Comparison of ENCODE assay signal across 21 cellular contexts in the genomic region with DNA sequence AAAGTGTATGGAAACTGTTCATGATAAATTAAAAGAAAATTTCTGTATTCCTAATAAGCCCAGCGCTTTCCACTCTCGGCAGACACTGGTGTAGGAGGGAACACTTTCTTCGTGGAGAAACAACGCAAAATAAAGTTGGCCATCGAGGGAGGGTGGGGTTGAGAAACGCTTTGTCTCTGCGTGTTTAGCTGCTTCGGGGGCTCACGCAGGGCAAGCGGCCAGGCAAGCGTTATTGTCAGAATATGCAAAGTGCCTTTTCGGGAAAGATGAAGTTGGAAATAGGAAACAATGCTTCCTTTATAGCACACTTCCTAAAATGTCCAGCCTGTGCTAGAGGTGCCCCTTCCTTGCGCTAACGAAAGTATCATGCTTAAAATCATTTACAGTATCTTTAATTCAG. TPM values are rescaled to one million over a fixed set of nuclear protein-coding genes. Genes with fewer than 3 reads are reported as not detected.
DNase-seq lines count a peak whose midpoint lies in the region; ATAC-seq, FAIRE-seq and TF ChIP-seq lines count a peak whose summit lies in the region.
"Had no signal": no experiment of that assay in that cellular context is flagged by ENCODE, and none has a peak within 500 bp of the region (broad histone marks: within the 10 kb centered on the region; RNA-seq: fewer than 3 reads in every experiment).

No MANE protein-coding gene starts in this region.

- H3F3A ChIP-seq in neural progenitor cell (ENCODE audit: low read depth), result peaks cover 54% of the 10 kb centered on the region

- H3K36me3 Mint-ChIP-seq in activated naive CD4-positive, alpha-beta T cell treated with anti-CD3 and anti-CD28 coated beads, Interleukin-2, amount 10 ng/mL, durations not matched to agents 7 days and 5 days, result peaks cover 6% of the 10 kb centered on the region
- no peaks in the 10 kb centered on the region for H3K36me3 Mint-ChIP-seq in neural progenitor cell

- TF ChIP-seq POLR2A in H1 (IDR thresholded peaks at IDR 0.05; ENCODE audit: control extremely low read depth in 1 of 2, low read depth in 2 of 2, low read length in 2 of 2) (no peak), vagina (IDR thresholded peaks at IDR 0.05) (no peak), uterus (IDR thresholded peaks at IDR 0.05) (no peak)

- no peak overlapping the region for H2BK120ac ChIP-seq in H1 (replicated peaks; ENCODE audit: low read depth, low read length)

- H3K27me3 ChIP-seq in H1 (replicated peaks in 1 of 4; ENCODE audit: control insufficient read depth in 3 of 4, extremely low read depth in 1 of 4, insufficient read depth in 3 of 4, low read length in 3 of 4) (peaks cover 88 to 98% (median 94%) of the 10 kb centered on the region in 4 experiments), neural progenitor cell (peaks cover 98% of the 10 kb centered on the region), vagina (peaks cover 23% of the 10 kb centered on the region), uterus (peaks cover 48 to 79% of the 10 kb centered on the region in 2 donors)

- H4K5ac ChIP-seq in H1 (ENCODE audit: insufficient read length, low read depth, low read length), result no peak overlapping the region

- H4K20me1 ChIP-seq in H1 (replicated peaks in 1 of 2; ENCODE audit: control insufficient read depth in 1 of 2, insufficient read depth in 2 of 2, low read length in 2 of 2) (peaks cover 20 to 27% of the 10 kb centered on the region in 2 experiments), neural progenitor cell (ENCODE audit: low read depth) (peaks cover 88% of the 10 kb centered on the region)

- TF ChIP-seq RAD21 in H1 (IDR thresholded peaks at IDR 0.05 in 1 of 2, conservative IDR thresholded peaks at IDR 0.05 in 1 of 2; ENCODE audit: low read depth in 2 of 2, low read length in 2 of 2), result no peak

- intact Hi-C loops in vagina (cut with DNase I), result loop anchor here (10.0 kb wide), 1 partner anchor 271 kb away; no protein-coding TSS in a partner anchor
- intact Hi-C loops in uterus (cut with DNase I; ENCODE audit: low total_unique reads), result no loop called here

- DNase-seq in activated naive CD4-positive, alpha-beta T cell treated with anti-CD3 and anti-CD28 coated beads, Interleukin-2, amount 10 ng/mL, durations not matched to agents 7 days and 5 days, result no peak
- DNase-seq in activated naive CD4-positive, alpha-beta T cell (lab: John Stamatoyannopoulos, UW), result no peak
- no peak for DNase-seq in H1 (ENCODE audit: low read depth in 1 of 2, low spot score in 2 of 2)
- peak; percentile 20 for DNase-seq in neural progenitor cell (ENCODE audit: low spot score)
- DNase-seq in vagina (ENCODE audit: extremely low spot score in 2 of 2), result peak; percentile 11 to 25
- no peak for DNase-seq in uterus
- DNase-seq in SHP77 treated with DMSO at 0.1 percent for 48 hours (lab: John Stamatoyannopoulos, UW), result no peak
- DNase-seq: activated effector memory CD4-positive, alpha-beta T cell treated with anti-CD3 and anti-CD28 coated beads, Interleukin-2, amount 50 U/mL, for 16 hours; aorta; cerebellar nuclear complex; DMS79 treated with DMSO at 0.1 percent for 48 hours; NCI-H774; pancreas; Right ventricle myocardium superior; stimulated activated CD4-positive, alpha-beta T cell treated with anti-CD3 and anti-CD28 coated beads, Interleukin-2, amount 100 ng/mL, for 48 hours had no signal

- no peak overlapping the region for H2BK20ac ChIP-seq in H1 (ENCODE audit: low read length)

- CTCF ChIA-PET in activated naive CD4-positive, alpha-beta T cell treated with anti-CD3 and anti-CD28 coated beads, Interleukin-2, amount 10 ng/mL, durations not matched to agents 7 days and 5 days (lab: Charles Lee), result interaction anchor here (0.9 kb wide), 1 partner anchor 10 kb away, joined by 3 read pairs; no protein-coding TSS in a partner anchor
- CTCF ChIA-PET in H1 (lab: Charles Lee; ENCODE audit: partially characterized antibody), result interaction anchor here (0.6 to 0.9 kb wide), 2 partner anchors 11 to 99 kb away, joined by 3 read pairs; no protein-coding TSS in a partner anchor

- no peak overlapping the region for H3K56ac ChIP-seq in H1 (replicated peaks; ENCODE audit: insufficient read length, low read depth, low read length)

- H2BK5ac ChIP-seq in H1 (ENCODE audit: low read depth, low read length), result no peak overlapping the region

- FAIRE-seq in H1 (lab: Jason Lieb, UNC), result no peak
- FAIRE-seq: pancreas had no signal

- H3K4me3 Mint-ChIP-seq in activated naive CD4-positive, alpha-beta T cell treated with anti-CD3 and anti-CD28 coated beads, Interleukin-2, amount 10 ng/mL, durations not matched to agents 7 days and 5 days, result no peak overlapping the region
- peak overlapping the region; percentile 74 for H3K4me3 Mint-ChIP-seq in neural progenitor cell

- H3K79me2 ChIP-seq in H1 (ENCODE audit: control insufficient read depth in 1 of 2, insufficient read depth in 2 of 2, low read length in 2 of 2) (no peaks in the 10 kb centered on the region), neural progenitor cell (ENCODE audit: low read depth) (no peaks in the 10 kb centered on the region)

- no peak overlapping the region for H3K18ac ChIP-seq in H1 (ENCODE audit: extremely low read depth, low read length)

- H3K14ac ChIP-seq in H1 (ENCODE audit: insufficient read length), result no peak overlapping the region

- no peak overlapping the region for H3K9ac ChIP-seq in H1 (replicated peaks in 1 of 4; ENCODE audit: extremely low read depth in 1 of 4, low read depth in 3 of 4, low read length in 3 of 4)
- no peak overlapping the region for H3K9ac ChIP-seq in neural progenitor cell

- H3K27me3 Mint-ChIP-seq in activated naive CD4-positive, alpha-beta T cell treated with anti-CD3 and anti-CD28 coated beads, Interleukin-2, amount 10 ng/mL, durations not matched to agents 7 days and 5 days, result peaks cover 98% of the 10 kb centered on the region
- peaks cover 70% of the 10 kb centered on the region for H3K27me3 Mint-ChIP-seq in neural progenitor cell (ENCODE audit: insufficient read depth, low read depth)

- peaks cover 8 to 35% (median 24%) of the 10 kb centered on the region in 4 experiments for H3K4me1 ChIP-seq in H1 (replicated peaks in 1 of 4; ENCODE audit: control insufficient read depth in 3 of 4, insufficient read depth in 4 of 4, low read length in 3 of 4)
- H3K4me1 ChIP-seq in neural progenitor cell, result peaks cover 41% of the 10 kb centered on the region
- H3K4me1 ChIP-seq in vagina, result peaks cover 40% of the 10 kb centered on the region
- peaks cover 0 to 13% of the 10 kb centered on the region in 2 donors for H3K4me1 ChIP-seq in uterus
- H3K4me1 ChIP-seq: pancreas had no signal

- no peak for TF ChIP-seq EP300 in H1 (IDR thresholded peaks at IDR 0.05; ENCODE audit: borderline replicate concordance in 1 of 2, low read depth in 2 of 2, low read length in 2 of 2)

- peak overlapping the region; percentile 26; the same call in 1 of the 2 replicates for H2AK5ac ChIP-seq in H1 (ENCODE audit: low read depth, low read length)

- H3K36me3 ChIP-seq in H1 (ENCODE audit: control insufficient read depth in 2 of 4, insufficient read depth in 4 of 4, low read length in 3 of 4) (peaks cover 0 to 10% (median 0%) of the 10 kb centered on the region in 4 experiments; a peak in 1 of 8 replicates), neural progenitor cell (no peaks in the 10 kb centered on the region), vagina (no peaks in the 10 kb centered on the region), uterus (no peaks in the 10 kb centered on the region)
- H3K36me3 ChIP-seq: esophagus muscularis mucosa, pancreas had no signal

- H3K9me3 ChIP-seq in H1 (ENCODE audit: insufficient read depth in 2 of 2, low read depth in 1 of 2, low read length in 1 of 2) (no peaks in the 10 kb centered on the region), neural progenitor cell (ENCODE audit: low read depth) (no peaks in the 10 kb centered on the region), vagina (no peaks in the 10 kb centered on the region), uterus (no peaks in the 10 kb centered on the region)
- H3K9me3 ChIP-seq: esophagus muscularis mucosa, pancreas had no signal

- 0 out of 2 replicates have a peak overlapping the region, but pooled peaks have one; percentile 25 for H2BK15ac ChIP-seq in H1 (ENCODE audit: low read length)

- 5% methylated on average over 14 of the region's 14 CpGs; no CpG with 5 or more reads in 1 of the 2 experiments for WGBS in H1 (ENCODE audit: extremely low coverage in 1 of 2, insufficient coverage in 1 of 2, insufficient read length in 1 of 2, insufficient replicate concordance in 2 of 2, low coverage in 1 of 2, low lambda C conversion rate in 2 of 2, missing lambda C conversion rate in 1 of 2), 2 experiments

- POLR2A ChIA-PET in H1 (lab: Charles Lee; ENCODE audit: partially characterized antibody), result interaction anchor here (0.6 to 0.9 kb wide), 2 partner anchors 26 to 145 kb away, joined by 3 to 4 read pairs; a partner anchor contains a TSS

- H3K79me1 ChIP-seq in H1 (ENCODE audit: low read depth, low read length), result no peaks in the 10 kb centered on the region

- H4K91ac ChIP-seq in H1 (replicated peaks; ENCODE audit: insufficient read length, low read length), result no peak overlapping the region

- peaks cover 30% of the 10 kb centered on the region; the same call in 1 of the 2 replicates for H3K23me2 ChIP-seq in H1 (ENCODE audit: low read depth, low read length)

- peak overlapping the region; percentile 70 for H3K27ac Mint-ChIP-seq in activated naive CD4-positive, alpha-beta T cell treated with anti-CD3 and anti-CD28 coated beads, Interleukin-2, amount 10 ng/mL, durations not matched to agents 7 days and 5 days
- H3K27ac Mint-ChIP-seq in neural progenitor cell, result no peak overlapping the region

- 0 out of 2 replicates have a peak overlapping the region, but pooled peaks have one; percentile 55 for H2BK12ac ChIP-seq in H1 (ENCODE audit: low read depth, low read length)

- H3K27ac ChIP-seq in H1 (ENCODE audit: low read depth, low read length) (no peak overlapping the region), neural progenitor cell (no peak overlapping the region), vagina (no peak overlapping the region), uterus (no peak overlapping the region)
- H3K27ac ChIP-seq: pancreas had no signal

- no peaks in the 10 kb centered on the region for H3K9me3 Mint-ChIP-seq in activated naive CD4-positive, alpha-beta T cell treated with anti-CD3 and anti-CD28 coated beads, Interleukin-2, amount 10 ng/mL, durations not matched to agents 7 days and 5 days
- no peaks in the 10 kb centered on the region for H3K9me3 Mint-ChIP-seq in neural progenitor cell

- no peak overlapping the region for H3K4ac ChIP-seq in H1 (replicated peaks; ENCODE audit: insufficient read length, low read depth, low read length)

- TF ChIP-seq CTCF in H1 (IDR thresholded peaks at IDR 0.05; ENCODE audit: control extremely low read depth in 1 of 3, insufficient read depth in 1 of 3, low read depth in 1 of 3, low read length in 3 of 3) (no peak), neural progenitor cell (IDR thresholded peaks at IDR 0.05) (no peak), vagina (IDR thresholded peaks at IDR 0.05) (no peak), uterus (IDR thresholded peaks at IDR 0.05) (no peak)

- H3K4me3 ChIP-seq in H1 (ENCODE audit: extremely low read depth in 1 of 4, insufficient read depth in 2 of 4, low read depth in 3 of 4, low read length in 4 of 4) (no peak overlapping the region), neural progenitor cell (no peak overlapping the region), vagina (no peak overlapping the region), uterus (no peak overlapping the region)
- H3K4me3 ChIP-seq: pancreas had no signal

- H3K4me2 ChIP-seq in H1 (ENCODE audit: insufficient read depth in 1 of 2, low read depth in 2 of 2, low read length in 2 of 2), result peak overlapping the region in 1 of 2 experiments; percentile 80; a peak in 1 of 4 replicates
- no peak overlapping the region for H3K4me2 ChIP-seq in neural progenitor cell

- H4K8ac ChIP-seq in H1 (ENCODE audit: extremely low read depth, insufficient read depth, low read length), result no peak overlapping the region

- H3K4me1 Mint-ChIP-seq in activated naive CD4-positive, alpha-beta T cell treated with anti-CD3 and anti-CD28 coated beads, Interleukin-2, amount 10 ng/mL, durations not matched to agents 7 days and 5 days, result peaks cover 19% of the 10 kb centered on the region
- H3K4me1 Mint-ChIP-seq in neural progenitor cell, result peaks cover 37% of the 10 kb centered on the region

- ATAC-seq in GM19324 (IDR thresholded peaks at IDR 0.05; ENCODE audit: low FRiP score, unreplicated experiment), result no peak
- ATAC-seq: pancreas had no signal

- H2AFZ ChIP-seq in H1 (ENCODE audit: low read length), result no peak overlapping the region
- no peak overlapping the region for H2AFZ ChIP-seq in neural progenitor cell (replicated peaks)

- no peak overlapping the region for H3K23ac ChIP-seq in H1 (ENCODE audit: insufficient read length)

RNA-seq across cellular contexts. Expression of a gene that starts 1.9 kb away (rescaled TPM):
- total RNA-seq in H1 (2021; fragmentation: NEBNext Ultra II Directional; extraction: Animal tissue kit (Norgen Biotek cat#: 25700)), result 0.26 and 0.38 TPM in 2 replicates
- polyA plus RNA-seq in H1 (2011; rRNA removed), result 0.08 and 0.20 TPM in 2 replicates
- 0.31 TPM for polyA plus RNA-seq in H1 (2011; cell fraction: cytosol; rRNA removed)
- 0.40 TPM for polyA plus RNA-seq in H1 (2011; cell fraction: nucleus; rRNA removed)
- 0.07 to 0.15 TPM (median 0.12 TPM) in 4 replicates for polyA plus RNA-seq in H1 (2012, experiment 1 of 2)
- 0.07 TPM for polyA plus RNA-seq in H1 (2012, experiment 2 of 2)
- 0.10 TPM for polyA plus RNA-seq in H1 (2013, experiment 1 of 2)
- polyA plus RNA-seq in H1 (2013, experiment 2 of 2), result 0.09 TPM
- polyA minus RNA-seq in H1 (2011; rRNA and poly(A)+ RNA removed), result 0.76 TPM in 1 of 2 replicates, not detected in the other
- not detected for polyA minus RNA-seq in H1 (2011; cell fraction: cytosol; rRNA and poly(A)+ RNA removed)
- 0.30 TPM for polyA minus RNA-seq in H1 (2011; cell fraction: nucleus; rRNA and poly(A)+ RNA removed)
- total RNA-seq in neural progenitor cell (ENCODE audit: low replicate concordance), result 0.15 and 0.40 TPM in 2 replicates
- total RNA-seq in vagina, result 10.6 TPM
- total RNA-seq in uterus, result 10 to 100 TPM in 1 of 4 donors, 1 to 10 TPM in 2, under 1 TPM in 1; 0.77 to 10.7 (median 6.0) TPM
- total RNA-seq: M059J; mononuclear cell; OCI-LY7; T-helper 1 cell treated with Interleukin-12 subunit alpha and Interleukin-12 subunit beta and Interleukin-4 antibody, amounts not matched to agents 30 ng/mL and 1 ng/mL, for 36 hours had no signal

Comparison
In these comparisons a context has a peak if more than half of its experiments do, and no peak if none do; other contexts are left out.
1. DNase-seq: peak in neural progenitor cell (single experiment) and vagina (2 of 2); none in activated naive CD4-positive, alpha-beta T cell treated with anti-CD3 and anti-CD28 coated beads, Interleukin-2, amount 10 ng/mL, durations not matched to agents 7 days and 5 days (single experiment), activated naive CD4-positive, alpha-beta T cell (0 of 4), H1 (0 of 2), uterus (0 of 2) and SHP77 treated with DMSO at 0.1 percent for 48 hours (single experiment).